ENCODE assay signal across 9 cellular contexts in the genomic region with DNA sequence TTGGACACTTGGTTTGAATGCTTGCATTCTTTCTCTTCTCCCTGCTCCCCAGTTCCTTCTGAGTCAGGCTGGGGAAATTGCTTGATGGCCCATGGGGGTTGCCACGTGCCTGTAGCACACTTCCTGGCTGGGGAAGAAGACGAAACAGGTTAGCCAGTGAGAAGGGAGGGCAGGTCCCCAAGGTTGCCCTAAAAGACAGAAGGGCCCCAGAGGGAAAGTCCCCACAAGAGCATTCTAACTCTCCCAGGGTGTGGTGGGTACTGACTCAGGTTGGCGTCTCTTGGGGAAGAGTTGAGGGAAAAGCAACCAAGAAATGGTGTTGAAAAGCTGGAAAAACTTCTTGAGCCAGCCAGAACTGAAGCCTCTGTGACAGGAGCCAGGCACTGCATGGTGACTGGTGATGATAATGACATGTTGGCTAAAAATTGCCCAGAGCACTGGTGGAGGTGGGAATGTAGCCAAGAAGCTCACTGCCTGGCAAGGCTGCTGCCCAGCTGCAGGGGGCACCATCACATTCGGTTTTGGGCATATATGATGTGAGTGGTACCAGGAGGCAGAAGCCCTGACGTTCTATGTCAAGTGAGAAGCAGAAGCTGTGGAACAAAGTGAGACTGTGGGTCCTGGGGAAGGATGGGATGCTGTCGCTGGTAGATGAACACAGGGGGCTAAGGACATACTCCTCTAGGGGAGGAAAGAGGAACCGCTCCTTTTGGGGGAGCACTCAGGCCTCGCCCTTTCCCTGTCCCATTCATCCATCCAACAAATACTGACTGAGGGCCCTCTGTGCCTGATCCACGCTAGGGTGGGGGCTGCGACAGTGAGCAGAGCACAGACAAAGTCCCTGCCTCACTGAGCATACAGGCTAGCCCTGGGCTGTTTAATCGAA. TPM values are rescaled to one million over a fixed set of nuclear protein-coding genes. Genes with fewer than 3 reads are reported as not detected.
DNase-seq lines count a peak whose midpoint lies in the region; ATAC-seq and TF ChIP-seq lines count a peak whose summit lies in the region.
"Had no signal": no experiment of that assay in that cellular context is flagged by ENCODE, and none has a peak within 500 bp of the region (broad histone marks: within the 10 kb centered on the region; RNA-seq: fewer than 3 reads in every experiment).

No MANE protein-coding gene starts in this region.

- H3K27ac Mint-ChIP-seq in H9, result no peak overlapping the region
- H3K27ac Mint-ChIP-seq in activated naive CD8-positive, alpha-beta T cell treated with anti-CD3 and anti-CD28 coated beads, Interleukin-2, amount 50 U/mL, for 24 hours, result peak overlapping the region; percentile 76
- peak overlapping the region; percentile 93 to 99 (median 98) for H3K27ac Mint-ChIP-seq in naive B cell

- no peaks in the 10 kb centered on the region for H3K36me3 ChIP-seq in OCI-LY7 (ENCODE audit: insufficient read depth, low read length)
- no peaks in the 10 kb centered on the region for H3K36me3 ChIP-seq in sigmoid colon

- POLR2A ChIA-PET in OCI-LY7 (lab: Charles Lee), result interaction anchor here (0.9 kb wide), 1 partner anchor 37 kb away, joined by 3 read pairs; the partner anchor contains the start of gene TINF2

- H3K4me1 Mint-ChIP-seq in H9, result peaks cover 2% of the 10 kb centered on the region in 2 experiments; a peak in 1 of 4 replicates
- H3K4me1 Mint-ChIP-seq in activated naive CD8-positive, alpha-beta T cell treated with anti-CD3 and anti-CD28 coated beads, Interleukin-2, amount 50 U/mL, for 24 hours, result peaks cover 47% of the 10 kb centered on the region
- peaks cover 56 to 65% (median 59%) of the 10 kb centered on the region in 3 donors for H3K4me1 Mint-ChIP-seq in naive B cell

- no peak overlapping the region for H3K4me3 ChIP-seq in GM12864 (ENCODE audit: low read depth, low read length)
- no peak overlapping the region for H3K4me3 ChIP-seq in OCI-LY7 (ENCODE audit: low read depth, low read length, poor library complexity, severe bottlenecking)
- no peak overlapping the region for H3K4me3 ChIP-seq in sigmoid colon
- H3K4me3 ChIP-seq: SK-N-MC had no signal

- WGBS in H9 (ENCODE audit: extremely low coverage, insufficient read length, low lambda C conversion rate), result no CpG with 5 or more reads among the region's 11 CpGs
- 67 to 76% methylated on average over 11 of the region's 11 CpGs for WGBS in sigmoid colon, 2 donors

- H3K27me3 ChIP-seq in H9 (ENCODE audit: insufficient read depth, low read length) (no peaks in the 10 kb centered on the region), sigmoid colon (no peaks in the 10 kb centered on the region)

- H3T11ph ChIP-seq in H9 (ENCODE audit: low read length), result no peak overlapping the region

- H3K79me1 ChIP-seq in H9 (ENCODE audit: insufficient read depth, low read depth, low read length, poor library complexity, severe bottlenecking), result no peaks in the 10 kb centered on the region

- H2BK12ac ChIP-seq in H9 (ENCODE audit: insufficient read length, low read depth, low read length), result no peak overlapping the region

- H2BK15ac ChIP-seq in H9 (ENCODE audit: low read depth, low read length), result no peak overlapping the region

- BruUV-seq in OCI-LY7 (replicated peaks; lab: Mats Ljungman, UMichigan), result no TSS peak

- H4K91ac ChIP-seq in H9 (ENCODE audit: insufficient read length, low read depth, low read length), result no peak overlapping the region

- H2BK20ac ChIP-seq in H9 (ENCODE audit: low read depth, low read length, poor library complexity, severe bottlenecking), result no peak overlapping the region

- H3K4me1 ChIP-seq in H9 (ENCODE audit: insufficient read depth, low read length), result no peaks in the 10 kb centered on the region
- peaks cover 14% of the 10 kb centered on the region for H3K4me1 ChIP-seq in OCI-LY7 (ENCODE audit: insufficient read depth, low read length, poor library complexity, severe bottlenecking)
- no peaks in the 10 kb centered on the region for H3K4me1 ChIP-seq in sigmoid colon

- H3K27me3 Mint-ChIP-seq in H9 (ENCODE audit: low read depth), result no peaks in the 10 kb centered on the region
- no peaks in the 10 kb centered on the region for H3K27me3 Mint-ChIP-seq in activated naive CD8-positive, alpha-beta T cell treated with anti-CD3 and anti-CD28 coated beads, Interleukin-2, amount 50 U/mL, for 24 hours
- H3K27me3 Mint-ChIP-seq in naive B cell, result no peaks in the 10 kb centered on the region

- H3K27ac ChIP-seq in H9 (ENCODE audit: insufficient read length, low read depth, low read length), result no peak overlapping the region
- no peak overlapping the region for H3K27ac ChIP-seq in OCI-LY7 (ENCODE audit: low read depth, low read length, poor library complexity, severe bottlenecking)
- no peak overlapping the region for H3K27ac ChIP-seq in sigmoid colon
- H3K27ac ChIP-seq: SK-N-MC had no signal

- H4K20me1 ChIP-seq in H9 (ENCODE audit: control insufficient read depth, insufficient read depth, insufficient read length) (no peaks in the 10 kb centered on the region), OCI-LY7 (ENCODE audit: insufficient read depth, low read length) (no peaks in the 10 kb centered on the region)

- no peaks in the 10 kb centered on the region for H3K9me3 ChIP-seq in H9 (ENCODE audit: control insufficient read depth, low read depth, low read length)
- H3K9me3 ChIP-seq in OCI-LY7 (ENCODE audit: low read length), result no peaks in the 10 kb centered on the region
- no peaks in the 10 kb centered on the region for H3K9me3 ChIP-seq in sigmoid colon

- H3K9me3 Mint-ChIP-seq in H9 (no peaks in the 10 kb centered on the region), naive B cell (peaks cover 0 to 8% (median 3%) of the 10 kb centered on the region in 7 donors)
- peaks cover 5% of the 10 kb centered on the region for H3K9me3 Mint-ChIP-seq in activated naive CD8-positive, alpha-beta T cell treated with anti-CD3 and anti-CD28 coated beads, Interleukin-2, amount 50 U/mL, for 24 hours

- H3K79me2 ChIP-seq in H9 (ENCODE audit: insufficient read depth, low read length), result no peaks in the 10 kb centered on the region
- H3K79me2 ChIP-seq in OCI-LY7 (ENCODE audit: insufficient read depth, low read depth, low read length), result no peaks in the 10 kb centered on the region

- H3K36me3 Mint-ChIP-seq in H9 (ENCODE audit: insufficient read depth in 1 of 3, low read depth in 3 of 3) (no peaks in the 10 kb centered on the region), naive B cell (peaks cover 4 to 7% of the 10 kb centered on the region in 2 donors)
- peaks cover 6% of the 10 kb centered on the region for H3K36me3 Mint-ChIP-seq in activated naive CD8-positive, alpha-beta T cell treated with anti-CD3 and anti-CD28 coated beads, Interleukin-2, amount 50 U/mL, for 24 hours (ENCODE audit: low read depth)

- TF ChIP-seq EP300 in sigmoid colon (IDR thresholded peaks at IDR 0.05), result no peak

- H2AFZ ChIP-seq in H9 (ENCODE audit: low read length) (no peak overlapping the region), OCI-LY7 (ENCODE audit: low read length) (no peak overlapping the region)

- intact Hi-C loops in OCI-LY7 (cut with micrococcal nuclease; ENCODE audit: unreplicated experiment) (no loop called here), sigmoid colon (cut with DNase I) (no loop called here)

- no peak overlapping the region for H2BK120ac ChIP-seq in H9 (ENCODE audit: low read depth, low read length, poor library complexity, severe bottlenecking)

- no peak overlapping the region for H4K5ac ChIP-seq in H9 (ENCODE audit: insufficient read length, low read depth, low read length)

- H3K9ac ChIP-seq in H9 (ENCODE audit: extremely low read depth, insufficient read length, low read length), result no peak overlapping the region

- H3K4ac ChIP-seq in H9 (ENCODE audit: low read depth, low read length), result no peak overlapping the region

- no peak overlapping the region for H2BK5ac ChIP-seq in H9 (ENCODE audit: insufficient read length, low read length)

- no peaks in the 10 kb centered on the region for H3K23me2 ChIP-seq in H9 (ENCODE audit: insufficient read length, low read depth, low read length, poor library complexity, severe bottlenecking)

- DNase-seq in GM12864 (ENCODE audit: low read depth) (no peak), H9 (no peak), OCI-LY7 (ENCODE audit: low spot score) (peak; percentile 19), naive B cell (peak; percentile 71), sigmoid colon (no peak)
- peak; percentile 68 for DNase-seq in activated naive CD8-positive, alpha-beta T cell treated with anti-CD3 and anti-CD28 coated beads, Interleukin-2, amount 50 U/mL, for 24 hours
- no peak for DNase-seq in effector CD8-positive, alpha-beta T cell (lab: John Stamatoyannopoulos, UW)

- CTCF ChIA-PET in OCI-LY7 (lab: Charles Lee; ENCODE audit: unreplicated experiment), result interaction anchor here (1.0 kb wide), 1 partner anchor 13 kb away, joined by 5 read pairs; no protein-coding TSS in a partner anchor

- H3K4me3 Mint-ChIP-seq in H9, result no peak overlapping the region
- H3K4me3 Mint-ChIP-seq in activated naive CD8-positive, alpha-beta T cell treated with anti-CD3 and anti-CD28 coated beads, Interleukin-2, amount 50 U/mL, for 24 hours, result peak overlapping the region; percentile 58
- H3K4me3 Mint-ChIP-seq in naive B cell, result peak overlapping the region; percentile 10 to 83 (median 70)

- ATAC-seq in activated naive CD8-positive, alpha-beta T cell treated with anti-CD3 and anti-CD28 coated beads, Interleukin-2, amount 50 U/mL, for 24 hours, result peak; percentile 97
- ATAC-seq in naive B cell (ENCODE audit: low read depth in 2 of 2) (peak; percentile 88), GM21515 (IDR thresholded peaks at IDR 0.05; ENCODE audit: unreplicated experiment) (no peak)

- H3K4me2 ChIP-seq in H9 (ENCODE audit: insufficient read depth, insufficient read length, low read length) (no peak overlapping the region), OCI-LY7 (ENCODE audit: low read length) (no peak overlapping the region)

- no peak overlapping the region for H3K14ac ChIP-seq in H9 (ENCODE audit: insufficient read depth, low read length)

- no peak overlapping the region for H3K23ac ChIP-seq in H9 (ENCODE audit: insufficient read length, low read depth, low read length)

- H4K8ac ChIP-seq in H9 (replicated peaks; ENCODE audit: insufficient read length, low read depth, low read length), result no peak overlapping the region

- H2AK5ac ChIP-seq in H9 (ENCODE audit: insufficient read length, low read length), result no peak overlapping the region

- TF ChIP-seq POLR2A in sigmoid colon (IDR thresholded peaks at IDR 0.05), result no peak

- H3K18ac ChIP-seq in H9 (ENCODE audit: insufficient read length, low read depth, low read length), result no peak overlapping the region

- H3K9me2 ChIP-seq in OCI-LY7 (ENCODE audit: insufficient read depth, low read length), result no peaks in the 10 kb centered on the region

- peak; percentile 55 for TF ChIP-seq CTCF in GM12864 (IDR thresholded peaks at IDR 0.05; ENCODE audit: low read depth, low read length, missing control alignments)
- peak; percentile 34 for TF ChIP-seq CTCF in H9 (conservative IDR thresholded peaks at IDR 0.05)
- peak; percentile 63 for TF ChIP-seq CTCF in OCI-LY7 (conservative IDR thresholded peaks at IDR 0.05; ENCODE audit: low read length)
- no peak for TF ChIP-seq CTCF in sigmoid colon (IDR thresholded peaks at IDR 0.05)

- H3K56ac ChIP-seq in H9 (ENCODE audit: insufficient read length, low read depth, low read length), result no peak overlapping the region

RNA-seq across cellular contexts. Expression of gene RABGGTA, which starts 8.1 kb away (rescaled TPM):
- total RNA-seq in H9 (2021), result 25.6 and 26.1 TPM in 2 replicates
- total RNA-seq in OCI-LY7 (2014; rRNA removed; shearing (Covaris generic)), result 16.7 and 24.3 TPM in 2 replicates
- total RNA-seq in OCI-LY7 (2022), result 27.3 and 29.7 TPM in 2 replicates
- polyA plus RNA-seq in naive B cell (ENCODE audit: low read depth in 6 of 6), result 10 to 100 TPM; 22.2 to 36.2 (median 22.8) TPM
- 10 to 100 TPM; 14.0 to 25.2 (median 20.0) TPM for total RNA-seq in sigmoid colon
- 10 to 100 TPM; 27.3 to 32.4 (median 31.9) TPM for polyA plus RNA-seq in sigmoid colon

RNA-seq across cellular contexts. Expression of gene TGM1, which starts 16.6 kb away (rescaled TPM):
- total RNA-seq in H9 (2021) (1.8 and 2.9 TPM in 2 replicates), OCI-LY7 (2022) (5.4 and 7.0 TPM in 2 replicates), sigmoid colon (1 to 10 TPM in 2 of 4 donors, under 1 TPM in 1, not detected in 1; 0.33 to 1.1 (median 1.1) TPM)
- 3.0 and 5.2 TPM in 2 replicates for total RNA-seq in OCI-LY7 (2014; rRNA removed; shearing (Covaris generic))
- polyA plus RNA-seq in naive B cell (ENCODE audit: low read depth in 6 of 6) (not detected), sigmoid colon (1 to 10 TPM in 1 of 3 donors, under 1 TPM in 2; 0.60 to 2.7 (median 0.69) TPM)

RNA-seq across cellular contexts. Expression of gene DHRS1, which starts 20.0 kb away (rescaled TPM):
- total RNA-seq in H9 (2021), result 18.2 and 19.1 TPM in 2 replicates
- total RNA-seq in OCI-LY7 (2014; rRNA removed; shearing (Covaris generic)), result 21.0 and 27.4 TPM in 2 replicates
- 34.9 and 35.6 TPM in 2 replicates for total RNA-seq in OCI-LY7 (2022)
- polyA plus RNA-seq in naive B cell (ENCODE audit: low read depth in 6 of 6), result 10 to 100 TPM; 20.4 to 38.5 (median 29.3) TPM
- total RNA-seq in sigmoid colon, result 10 to 100 TPM; 13.9 to 34.6 (median 29.3) TPM
- polyA plus RNA-seq in sigmoid colon, result 10 to 100 TPM; 39.6 to 56.6 (median 40.8) TPM

RNA-seq across cellular contexts. Expression of gene NOP9, which starts 20.1 kb away (rescaled TPM):
- total RNA-seq in H9 (2021), result 34.7 and 35.0 TPM in 2 replicates
- 30.6 and 33.2 TPM in 2 replicates for total RNA-seq in OCI-LY7 (2014; rRNA removed; shearing (Covaris generic))
- total RNA-seq in OCI-LY7 (2022), result 44.0 and 52.6 TPM in 2 replicates
- polyA plus RNA-seq in naive B cell (ENCODE audit: low read depth in 6 of 6), result 1 to 10 TPM in 5 of 6 donors, under 1 TPM in 1; 0.83 to 2.4 (median 1.3) TPM
- 10 to 100 TPM; 12.8 to 16.8 (median 14.9) TPM for total RNA-seq in sigmoid colon
- 10 to 100 TPM in 2 of 3 donors, 1 to 10 TPM in 1; 7.8 to 29.0 (median 11.3) TPM for polyA plus RNA-seq in sigmoid colon

RNA-seq across cellular contexts. Expression of gene CIDEB, which starts 28.2 kb away (rescaled TPM):
- total RNA-seq in H9 (2021) (not detected in 2 replicates), OCI-LY7 (2022) (1.6 and 3.2 TPM in 2 replicates), sigmoid colon (1 to 10 TPM; 4.7 to 9.5 (median 8.0) TPM)
- total RNA-seq in OCI-LY7 (2014; rRNA removed; shearing (Covaris generic)), result not detected in 2 replicates
- polyA plus RNA-seq in naive B cell (ENCODE audit: low read depth in 6 of 6) (10 to 100 TPM in 1 of 6 donors, 1 to 10 TPM in 5; 4.9 to 10.4 (median 8.1) TPM), sigmoid colon (1 to 10 TPM; 7.2 to 8.6 (median 7.2) TPM)

Comparison
In these comparisons a context has a peak if more than half of its experiments do, and no peak if none do; other contexts are left out.
1. DNase-seq: peak in OCI-LY7 (single experiment), activated naive CD8-positive, alpha-beta T cell treated with anti-CD3 and anti-CD28 coated beads, Interleukin-2, amount 50 U/mL, for 24 hours (single experiment) and naive B cell (single experiment); none in GM12864 (single experiment), H9 (single experiment), effector CD8-positive, alpha-beta T cell (single experiment) and sigmoid colon (single experiment).
2. CTCF ChIP-seq: peak in GM12864 (single experiment), H9 (single experiment) and OCI-LY7 (single experiment); none in sigmoid colon (0 of 4).
3. H3K27ac Mint-ChIP-seq: peak in activated naive CD8-positive, alpha-beta T cell treated with anti-CD3 and anti-CD28 coated beads, Interleukin-2, amount 50 U/mL, for 24 hours (single experiment) and naive B cell (6 of 6); none in H9 (0 of 3).
4. H3K4me3 Mint-ChIP-seq: peak in activated naive CD8-positive, alpha-beta T cell treated with anti-CD3 and anti-CD28 coated beads, Interleukin-2, amount 50 U/mL, for 24 hours (single experiment) and naive B cell (8 of 8); none in H9 (0 of 2).